ENCODE assay signal across 7 cellular contexts in the genomic region with DNA sequence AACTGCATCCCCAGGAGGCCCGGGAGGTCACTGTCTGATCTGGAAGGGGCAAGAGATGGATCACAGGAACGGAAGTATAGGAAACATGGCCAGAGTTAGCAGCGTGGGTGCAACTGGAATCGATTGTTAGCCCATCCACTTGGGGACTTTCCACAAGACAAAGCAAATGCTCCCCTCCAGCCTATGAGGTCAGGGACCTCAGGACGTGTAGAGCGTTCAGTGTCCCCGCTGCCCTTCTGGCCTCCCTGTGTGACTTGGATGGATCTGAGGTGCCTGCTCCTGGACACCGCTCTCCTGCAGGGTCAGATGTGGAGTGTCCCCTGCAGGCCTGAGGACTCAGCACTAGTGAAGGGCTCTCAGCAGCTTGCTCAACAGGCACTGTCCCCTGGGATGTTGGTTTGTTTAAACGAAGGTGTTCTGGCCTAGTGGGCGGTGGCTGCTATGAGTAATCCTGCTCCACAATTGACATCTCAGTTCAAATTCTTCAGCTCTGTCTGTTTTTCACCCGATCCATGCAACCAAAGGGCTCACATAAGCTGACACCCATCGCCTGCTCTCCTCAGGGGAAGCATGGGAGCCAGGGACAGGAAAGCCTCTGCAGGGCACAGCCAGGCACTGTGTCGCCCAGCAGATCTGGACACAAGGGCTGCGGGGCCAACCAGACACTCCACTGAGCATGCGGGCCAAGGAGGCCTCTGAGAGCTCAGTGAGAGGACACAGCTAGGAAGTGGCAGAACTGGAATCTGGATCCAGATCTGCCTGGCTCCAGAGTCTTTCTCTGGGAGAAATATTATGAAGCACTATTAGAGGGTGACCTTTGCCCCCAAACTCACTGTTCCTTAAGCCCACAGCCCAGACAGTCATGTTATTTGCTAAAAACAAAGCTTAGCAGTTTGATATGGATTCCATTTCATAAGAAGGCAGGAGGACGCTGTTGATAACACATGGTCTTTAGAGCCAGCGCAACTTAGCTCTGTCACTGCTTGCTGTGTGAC.
DNase-seq lines count a peak whose midpoint lies in the region; ATAC-seq and TF ChIP-seq lines count a peak whose summit lies in the region.

No MANE protein-coding gene starts in this region.

- no peak overlapping the region for H3K4me3 ChIP-seq in HCT116 (replicated peaks in 1 of 2; ENCODE audit: low read depth in 1 of 2, low read length in 2 of 2)
- H3K4me3 ChIP-seq in fibroblast of pulmonary artery (replicated peaks; ENCODE audit: low read depth, low read length) = no peak overlapping the region
- no peak overlapping the region for H3K4me3 ChIP-seq in skin epidermis
- no peak overlapping the region for H3K4me3 ChIP-seq in testis

- no peak for DNase-seq in HCT116 (ENCODE audit: low read depth, low spot score)
- peak; percentile 5 for DNase-seq in NAMALWA (ENCODE audit: low spot score)
- peak; percentile 70 for DNase-seq in fibroblast of pulmonary artery (ENCODE audit: low read depth)
- no peak for DNase-seq in testis
- no peak for DNase-seq in epidermal melanocyte (ENCODE audit: insufficient read length, low spot score)

- peak; percentile 38 for TF ChIP-seq POLR2A in GM18526 (IDR thresholded peaks at IDR 0.05; ENCODE audit: extremely low read depth, insufficient read length)
- no peak for TF ChIP-seq POLR2A in HCT116 (IDR thresholded peaks at IDR 0.05; ENCODE audit: borderline replicate concordance, extremely low read depth, insufficient read depth, insufficient read length)
- TF ChIP-seq POLR2A in testis (IDR thresholded peaks at IDR 0.05) = no peak

- RAD21 ChIA-PET in HCT116 (lab: Charles Lee; ENCODE audit: low non-redundant PET in 1 of 2, low total read pairs in 2 of 2, uncharacterized antibody in 2 of 2, unreplicated experiment in 2 of 2) = no interaction called here

- TF ChIP-seq CTCF in HCT116 (IDR thresholded peaks at IDR 0.05 in 2 of 3, conservative IDR thresholded peaks at IDR 0.05 in 1 of 3; ENCODE audit: borderline replicate concordance in 1 of 3, insufficient read depth in 1 of 3, low read depth in 2 of 3, low read length in 2 of 3) = no peak
- TF ChIP-seq CTCF in fibroblast of pulmonary artery (IDR thresholded peaks at IDR 0.05; ENCODE audit: low read length, missing control alignments) = no peak
- TF ChIP-seq CTCF in testis (IDR thresholded peaks at IDR 0.05) = no peak

- H3K79me2 ChIP-seq in HCT116 (ENCODE audit: insufficient read depth, low read length) = no peaks in the 10 kb centered on the region

- no peaks in the 10 kb centered on the region for H3K9me3 ChIP-seq in HCT116 (ENCODE audit: control insufficient read depth in 1 of 2, insufficient read depth in 1 of 2, low read depth in 1 of 2, low read length in 2 of 2)
- no peaks in the 10 kb centered on the region for H3K9me3 ChIP-seq in testis

- CTCF ChIA-PET in HCT116 (lab: Charles Lee) = no interaction called here

- H3K27ac ChIP-seq in HCT116 (ENCODE audit: low read depth, low read length) (no peak overlapping the region), skin epidermis (peak overlapping the region in 11 of 21 experiments; percentile 3 to 66 (median 29)), testis (peak overlapping the region in 1 of 2 donors; percentile 26)

- TF ChIP-seq RAD21 in HCT116 (IDR thresholded peaks at IDR 0.05; ENCODE audit: low read depth) = no peak

- peak overlapping the region; percentile 39 for H3K4me2 ChIP-seq in HCT116 (ENCODE audit: low read length)

- intact Hi-C loops in HCT116 (cut with micrococcal nuclease) = no loop called here
- intact Hi-C loops in testis (cut with DNase I; ENCODE audit: low total_unique reads) = no loop called here

- POLR2A ChIA-PET in HCT116 (lab: Charles Lee) = interaction anchor here (2.5 kb wide), 1 partner anchor 78 kb away, joined by 7 read pairs; the partner anchor contains the start of gene RHOB

- no peaks in the 10 kb centered on the region for H3K36me3 ChIP-seq in HCT116 (ENCODE audit: control insufficient read depth in 1 of 2, insufficient read depth in 2 of 2, low read length in 2 of 2)
- H3K36me3 ChIP-seq in testis (ENCODE audit: low read depth, missing control alignments) = no peaks in the 10 kb centered on the region

- ATAC-seq in HCT116 = peak; percentile 68

- no peak overlapping the region for H3K9ac ChIP-seq in HCT116 (ENCODE audit: low read length)

- no TSS peak for BruUV-seq in HCT116 (replicated peaks; lab: Mats Ljungman, UMichigan)

- no peaks in the 10 kb centered on the region for H3K27me3 ChIP-seq in HCT116 (ENCODE audit: insufficient read depth, low read length)
- H3K27me3 ChIP-seq in testis = no peaks in the 10 kb centered on the region

- H3K4me1 ChIP-seq in HCT116 (ENCODE audit: control insufficient read depth in 1 of 2, insufficient read depth in 2 of 2, low read length in 2 of 2) = peaks cover 0 to 12% of the 10 kb centered on the region in 2 experiments; a peak in 3 of 4 replicates
- H3K4me1 ChIP-seq in testis = peaks cover 16% of the 10 kb centered on the region

- WGBS in testis, 2 donors = 59 to 77% methylated on average over 13 to 17 of the region's 17 CpGs

- H3K9me2 ChIP-seq in HCT116 (ENCODE audit: insufficient read depth) = no peaks in the 10 kb centered on the region

- no peak overlapping the region for H2AFZ ChIP-seq in HCT116 (ENCODE audit: low read depth, low read length, poor library complexity, severe bottlenecking)

- H4K20me1 ChIP-seq in HCT116 (ENCODE audit: insufficient read depth) = no peaks in the 10 kb centered on the region

TF ChIP-seq in HCT116, 20 proteins besides CTCF, POLR2A, EP300 and RAD21:
- TF ChIP-seq CEBPB (IDR thresholded peaks at IDR 0.05; ENCODE audit: low read depth) (no peak), SP1 (IDR thresholded peaks at IDR 0.05; ENCODE audit: low read depth) (no peak), ZFX (IDR thresholded peaks at IDR 0.05) (no peak), ELF1 (IDR thresholded peaks at IDR 0.05; ENCODE audit: borderline replicate concordance, low read depth) (no peak)
- TF ChIP-seq, protein P1, sequence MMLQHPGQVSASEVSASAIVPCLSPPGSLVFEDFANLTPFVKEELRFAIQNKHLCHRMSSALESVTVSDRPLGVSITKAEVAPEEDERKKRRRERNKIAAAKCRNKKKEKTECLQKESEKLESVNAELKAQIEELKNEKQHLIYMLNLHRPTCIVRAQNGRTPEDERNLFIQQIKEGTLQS (IDR thresholded peaks at IDR 0.05) = no peak

Comparison
In these comparisons a context has a peak if more than half of its experiments do, and no peak if none do; other contexts are left out.
1. DNase-seq: peak in NAMALWA (single experiment) and fibroblast of pulmonary artery (single experiment); none in HCT116 (single experiment), testis (single experiment) and epidermal melanocyte (single experiment).